Comparison of ENCODE assay signal across 1 cellular context in the genomic region with DNA sequence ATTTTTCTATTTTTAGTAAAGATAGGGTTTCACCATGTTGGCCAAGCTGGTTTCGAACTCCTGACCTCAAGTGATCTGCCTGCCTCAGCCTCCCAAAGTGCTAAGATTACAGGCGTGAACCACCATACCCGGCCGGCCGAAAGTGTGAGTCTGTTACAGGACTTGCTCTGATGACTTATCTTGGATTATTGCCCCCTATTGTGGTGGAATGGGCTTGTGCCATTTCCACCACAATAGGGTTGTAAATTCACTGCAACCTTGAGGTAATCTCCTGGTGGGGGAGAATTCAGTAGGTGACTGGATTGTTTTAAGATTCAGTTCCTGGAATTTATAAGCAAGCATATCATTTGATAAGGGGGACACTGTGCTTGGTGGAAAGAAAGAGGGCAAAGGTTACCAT.
TF ChIP-seq lines count a peak whose summit lies in the region.

No MANE protein-coding gene starts in this region.

TF ChIP-seq in H1, 55 proteins besides CTCF, POLR2A, EP300 and RAD21:
- TF ChIP-seq, protein P1, sequence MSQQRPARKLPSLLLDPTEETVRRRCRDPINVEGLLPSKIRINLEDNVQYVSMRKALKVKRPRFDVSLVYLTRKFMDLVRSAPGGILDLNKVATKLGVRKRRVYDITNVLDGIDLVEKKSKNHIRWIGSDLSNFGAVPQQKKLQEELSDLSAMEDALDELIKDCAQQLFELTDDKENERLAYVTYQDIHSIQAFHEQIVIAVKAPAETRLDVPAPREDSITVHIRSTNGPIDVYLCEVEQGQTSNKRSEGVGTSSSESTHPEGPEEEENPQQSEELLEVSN (IDR thresholded peaks at IDR 0.05) = no peak
- TF ChIP-seq KDM1A (IDR thresholded peaks at IDR 0.05; ENCODE audit: borderline replicate concordance, low read length) = 0 out of 2 replicates have a peak, but pooled peaks have one; percentile 7
- TF ChIP-seq HDAC2 (IDR thresholded peaks at IDR 0.05; ENCODE audit: borderline replicate concordance in 1 of 2, low read depth in 2 of 2, low read length in 2 of 2) = 0 out of 4 replicates have a peak, but pooled peaks of 1 of the 2 experiments have one; percentile 71
